Comparison of ENCODE assay signal across 1 cellular context in genomic region chr12:92128612-92129011, GRCh38.
TF ChIP-seq lines count a peak whose summit lies in the region.

No MANE protein-coding gene starts in this region.

TF ChIP-seq in WTC11, 78 proteins besides CTCF, POLR2A, EP300 and RAD21 (continued from another document):
- TF ChIP-seq, protein P1, sequence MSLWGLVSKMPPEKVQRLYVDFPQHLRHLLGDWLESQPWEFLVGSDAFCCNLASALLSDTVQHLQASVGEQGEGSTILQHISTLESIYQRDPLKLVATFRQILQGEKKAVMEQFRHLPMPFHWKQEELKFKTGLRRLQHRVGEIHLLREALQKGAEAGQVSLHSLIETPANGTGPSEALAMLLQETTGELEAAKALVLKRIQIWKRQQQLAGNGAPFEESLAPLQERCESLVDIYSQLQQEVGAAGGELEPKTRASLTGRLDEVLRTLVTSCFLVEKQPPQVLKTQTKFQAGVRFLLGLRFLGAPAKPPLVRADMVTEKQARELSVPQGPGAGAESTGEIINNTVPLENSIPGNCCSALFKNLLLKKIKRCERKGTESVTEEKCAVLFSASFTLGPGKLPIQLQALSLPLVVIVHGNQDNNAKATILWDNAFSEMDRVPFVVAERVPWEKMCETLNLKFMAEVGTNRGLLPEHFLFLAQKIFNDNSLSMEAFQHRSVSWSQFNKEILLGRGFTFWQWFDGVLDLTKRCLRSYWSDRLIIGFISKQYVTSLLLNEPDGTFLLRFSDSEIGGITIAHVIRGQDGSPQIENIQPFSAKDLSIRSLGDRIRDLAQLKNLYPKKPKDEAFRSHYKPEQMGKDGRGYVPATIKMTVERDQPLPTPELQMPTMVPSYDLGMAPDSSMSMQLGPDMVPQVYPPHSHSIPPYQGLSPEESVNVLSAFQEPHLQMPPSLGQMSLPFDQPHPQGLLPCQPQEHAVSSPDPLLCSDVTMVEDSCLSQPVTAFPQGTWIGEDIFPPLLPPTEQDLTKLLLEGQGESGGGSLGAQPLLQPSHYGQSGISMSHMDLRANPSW (CRISPR knock-in tag; conservative IDR thresholded peaks at IDR 0.05; ENCODE audit: low read depth): no peak
